ENCODE assay signal across 1 cellular context in the genomic region with DNA sequence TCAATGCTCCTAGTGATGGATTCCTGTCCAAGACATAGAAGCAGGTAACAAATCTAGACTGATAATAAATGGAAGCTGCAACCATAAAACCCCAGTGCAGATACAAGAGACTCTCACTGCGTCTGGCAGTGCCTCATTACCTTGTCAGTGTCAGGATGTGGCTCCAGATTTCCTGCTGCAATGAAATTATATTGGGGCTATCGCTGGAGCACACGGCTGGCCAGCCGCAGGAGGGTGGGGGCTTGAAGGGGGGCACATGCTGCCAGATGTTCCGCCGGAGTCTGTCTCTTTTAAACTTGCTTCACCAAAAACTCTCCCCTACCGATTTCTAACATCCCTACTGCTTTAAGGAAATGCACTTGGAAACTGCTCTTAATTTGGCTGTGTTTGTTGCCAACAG.
TF ChIP-seq lines count a peak whose summit lies in the region.

No MANE protein-coding gene starts in this region.

TF ChIP-seq in H1, 55 proteins besides CTCF, POLR2A, EP300 and RAD21 (continued from another document):
- TF ChIP-seq, protein P1, sequence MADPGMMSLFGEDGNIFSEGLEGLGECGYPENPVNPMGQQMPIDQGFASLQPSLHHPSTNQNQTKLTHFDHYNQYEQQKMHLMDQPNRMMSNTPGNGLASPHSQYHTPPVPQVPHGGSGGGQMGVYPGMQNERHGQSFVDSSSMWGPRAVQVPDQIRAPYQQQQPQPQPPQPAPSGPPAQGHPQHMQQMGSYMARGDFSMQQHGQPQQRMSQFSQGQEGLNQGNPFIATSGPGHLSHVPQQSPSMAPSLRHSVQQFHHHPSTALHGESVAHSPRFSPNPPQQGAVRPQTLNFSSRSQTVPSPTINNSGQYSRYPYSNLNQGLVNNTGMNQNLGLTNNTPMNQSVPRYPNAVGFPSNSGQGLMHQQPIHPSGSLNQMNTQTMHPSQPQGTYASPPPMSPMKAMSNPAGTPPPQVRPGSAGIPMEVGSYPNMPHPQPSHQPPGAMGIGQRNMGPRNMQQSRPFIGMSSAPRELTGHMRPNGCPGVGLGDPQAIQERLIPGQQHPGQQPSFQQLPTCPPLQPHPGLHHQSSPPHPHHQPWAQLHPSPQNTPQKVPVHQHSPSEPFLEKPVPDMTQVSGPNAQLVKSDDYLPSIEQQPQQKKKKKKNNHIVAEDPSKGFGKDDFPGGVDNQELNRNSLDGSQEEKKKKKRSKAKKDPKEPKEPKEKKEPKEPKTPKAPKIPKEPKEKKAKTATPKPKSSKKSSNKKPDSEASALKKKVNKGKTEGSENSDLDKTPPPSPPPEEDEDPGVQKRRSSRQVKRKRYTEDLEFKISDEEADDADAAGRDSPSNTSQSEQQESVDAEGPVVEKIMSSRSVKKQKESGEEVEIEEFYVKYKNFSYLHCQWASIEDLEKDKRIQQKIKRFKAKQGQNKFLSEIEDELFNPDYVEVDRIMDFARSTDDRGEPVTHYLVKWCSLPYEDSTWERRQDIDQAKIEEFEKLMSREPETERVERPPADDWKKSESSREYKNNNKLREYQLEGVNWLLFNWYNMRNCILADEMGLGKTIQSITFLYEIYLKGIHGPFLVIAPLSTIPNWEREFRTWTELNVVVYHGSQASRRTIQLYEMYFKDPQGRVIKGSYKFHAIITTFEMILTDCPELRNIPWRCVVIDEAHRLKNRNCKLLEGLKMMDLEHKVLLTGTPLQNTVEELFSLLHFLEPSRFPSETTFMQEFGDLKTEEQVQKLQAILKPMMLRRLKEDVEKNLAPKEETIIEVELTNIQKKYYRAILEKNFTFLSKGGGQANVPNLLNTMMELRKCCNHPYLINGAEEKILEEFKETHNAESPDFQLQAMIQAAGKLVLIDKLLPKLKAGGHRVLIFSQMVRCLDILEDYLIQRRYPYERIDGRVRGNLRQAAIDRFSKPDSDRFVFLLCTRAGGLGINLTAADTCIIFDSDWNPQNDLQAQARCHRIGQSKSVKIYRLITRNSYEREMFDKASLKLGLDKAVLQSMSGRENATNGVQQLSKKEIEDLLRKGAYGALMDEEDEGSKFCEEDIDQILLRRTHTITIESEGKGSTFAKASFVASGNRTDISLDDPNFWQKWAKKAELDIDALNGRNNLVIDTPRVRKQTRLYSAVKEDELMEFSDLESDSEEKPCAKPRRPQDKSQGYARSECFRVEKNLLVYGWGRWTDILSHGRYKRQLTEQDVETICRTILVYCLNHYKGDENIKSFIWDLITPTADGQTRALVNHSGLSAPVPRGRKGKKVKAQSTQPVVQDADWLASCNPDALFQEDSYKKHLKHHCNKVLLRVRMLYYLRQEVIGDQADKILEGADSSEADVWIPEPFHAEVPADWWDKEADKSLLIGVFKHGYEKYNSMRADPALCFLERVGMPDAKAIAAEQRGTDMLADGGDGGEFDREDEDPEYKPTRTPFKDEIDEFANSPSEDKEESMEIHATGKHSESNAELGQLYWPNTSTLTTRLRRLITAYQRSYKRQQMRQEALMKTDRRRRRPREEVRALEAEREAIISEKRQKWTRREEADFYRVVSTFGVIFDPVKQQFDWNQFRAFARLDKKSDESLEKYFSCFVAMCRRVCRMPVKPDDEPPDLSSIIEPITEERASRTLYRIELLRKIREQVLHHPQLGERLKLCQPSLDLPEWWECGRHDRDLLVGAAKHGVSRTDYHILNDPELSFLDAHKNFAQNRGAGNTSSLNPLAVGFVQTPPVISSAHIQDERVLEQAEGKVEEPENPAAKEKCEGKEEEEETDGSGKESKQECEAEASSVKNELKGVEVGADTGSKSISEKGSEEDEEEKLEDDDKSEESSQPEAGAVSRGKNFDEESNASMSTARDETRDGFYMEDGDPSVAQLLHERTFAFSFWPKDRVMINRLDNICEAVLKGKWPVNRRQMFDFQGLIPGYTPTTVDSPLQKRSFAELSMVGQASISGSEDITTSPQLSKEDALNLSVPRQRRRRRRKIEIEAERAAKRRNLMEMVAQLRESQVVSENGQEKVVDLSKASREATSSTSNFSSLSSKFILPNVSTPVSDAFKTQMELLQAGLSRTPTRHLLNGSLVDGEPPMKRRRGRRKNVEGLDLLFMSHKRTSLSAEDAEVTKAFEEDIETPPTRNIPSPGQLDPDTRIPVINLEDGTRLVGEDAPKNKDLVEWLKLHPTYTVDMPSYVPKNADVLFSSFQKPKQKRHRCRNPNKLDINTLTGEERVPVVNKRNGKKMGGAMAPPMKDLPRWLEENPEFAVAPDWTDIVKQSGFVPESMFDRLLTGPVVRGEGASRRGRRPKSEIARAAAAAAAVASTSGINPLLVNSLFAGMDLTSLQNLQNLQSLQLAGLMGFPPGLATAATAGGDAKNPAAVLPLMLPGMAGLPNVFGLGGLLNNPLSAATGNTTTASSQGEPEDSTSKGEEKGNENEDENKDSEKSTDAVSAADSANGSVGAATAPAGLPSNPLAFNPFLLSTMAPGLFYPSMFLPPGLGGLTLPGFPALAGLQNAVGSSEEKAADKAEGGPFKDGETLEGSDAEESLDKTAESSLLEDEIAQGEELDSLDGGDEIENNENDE (IDR thresholded peaks at IDR 0.05; ENCODE audit: insufficient replicate concordance, low read length), result no peak
- TF ChIP-seq CBX8 (IDR thresholded peaks at IDR 0.05; ENCODE audit: borderline replicate concordance, low read depth, low read length), result no peak
